ENCODE assay signal across 32 cellular contexts in genomic region chr4:163137581-163137980, GRCh38.
"Had no signal": no experiment of that assay in that cellular context is flagged by ENCODE, and none has a peak within 500 bp of the region (broad histone marks: within the 10 kb centered on the region; RNA-seq: fewer than 3 reads in every experiment).

No MANE protein-coding gene starts in this region.

- H3K4me3 Mint-ChIP-seq: dendritic cell treated with granulocyte-macrophage colony-stimulating factor and Interleukin-4, amounts not matched to agents 40 ng/mL and 50 ng/mL, for 4 days; memory B cell; naive B cell; natural killer cell treated with Interleukin-12 subunit alpha and Interleukin-12 subunit beta and Interleukin-15 and Interleukin-18, amount 100 ng/mL, for 72 hours; neural crest cell; stimulated activated naive CD8-positive, alpha-beta T cell treated with anti-CD3 and anti-CD28 coated beads, Interleukin-15, amount 100 ng/mL, for 72 hours had no signal

- DNase-seq: colonic mucosa; effector memory CD4-positive, alpha-beta T cell; erythroblast; esophagus squamous epithelium; foreskin melanocyte; glutamatergic neuron; heart right ventricle; hippocampal formation; islet precursor cell; kidney glomerular epithelial cell; naive B cell; right lobe of liver; stimulated activated CD4-positive, alpha-beta T cell treated with anti-CD3 and anti-CD28 coated beads, Interleukin-12 subunit alpha, Interleukin-12 subunit beta, amount 100 ng/mL, for 4 hours; stimulated activated CD4-positive, alpha-beta T cell treated with anti-CD3 and anti-CD28 coated beads, Interleukin-1b, Interleukin-23, amount 100 ng/mL, for 48 hours; stimulated activated CD4-positive, alpha-beta T cell treated with anti-CD3 and anti-CD28 coated beads, Interleukin-4, amount 100 ng/mL, for 1 hour; stimulated activated CD8-positive, alpha-beta memory T cell treated with anti-CD3 and anti-CD28 coated beads, Interleukin-4, amount 100 ng/mL, for 48 hours; stimulated activated naive CD4-positive, alpha-beta T cell; stimulated activated naive CD8-positive, alpha-beta T cell treated with anti-CD3 and anti-CD28 coated beads, Interleukin-15, amount 100 ng/mL, for 72 hours; transverse colon; upper lobe of right lung; uterus had no signal

- H3K27ac ChIP-seq: colonic mucosa, esophagus squamous epithelium, heart right ventricle, neutrophil, parathyroid adenoma, prostate gland, right lobe of liver, suprapubic skin, upper lobe of right lung, uterus had no signal

- H3K27me3 Mint-ChIP-seq: dendritic cell treated with granulocyte-macrophage colony-stimulating factor and Interleukin-4, amounts not matched to agents 40 ng/mL and 50 ng/mL, for 4 days; memory B cell; naive B cell; natural killer cell treated with Interleukin-12 subunit alpha and Interleukin-12 subunit beta and Interleukin-15 and Interleukin-18, amount 100 ng/mL, for 72 hours; stimulated activated naive CD8-positive, alpha-beta T cell treated with anti-CD3 and anti-CD28 coated beads, Interleukin-15, amount 100 ng/mL, for 72 hours had no signal

- H3K4me2 ChIP-seq: smooth muscle cell had no signal

- ATAC-seq: heart right ventricle; left lobe of liver; natural killer cell treated with Interleukin-12 subunit alpha and Interleukin-12 subunit beta and Interleukin-15 and Interleukin-18, amount 100 ng/mL, for 72 hours; right lobe of liver; stimulated activated naive CD8-positive, alpha-beta T cell treated with anti-CD3 and anti-CD28 coated beads, Interleukin-15, amount 100 ng/mL, for 72 hours; upper lobe of right lung had no signal

- H3K4me1 ChIP-seq: colonic mucosa, esophagus squamous epithelium, heart right ventricle, parathyroid adenoma, prostate gland, right lobe of liver, suprapubic skin, upper lobe of right lung, uterus had no signal

- H3K36me3 ChIP-seq: colonic mucosa, neutrophil, prostate gland, uterus had no signal

- H3K27ac Mint-ChIP-seq: dendritic cell treated with granulocyte-macrophage colony-stimulating factor and Interleukin-4, amounts not matched to agents 40 ng/mL and 50 ng/mL, for 4 days; memory B cell; naive B cell; natural killer cell treated with Interleukin-12 subunit alpha and Interleukin-12 subunit beta and Interleukin-15 and Interleukin-18, amount 100 ng/mL, for 72 hours had no signal

- H3K79me2 ChIP-seq: parathyroid adenoma had no signal

- H3K27me3 ChIP-seq: colonic mucosa, esophagus squamous epithelium, heart right ventricle, neutrophil, right lobe of liver, suprapubic skin, transverse colon, upper lobe of right lung, uterus had no signal

- H3K4me3 ChIP-seq: colonic mucosa, esophagus squamous epithelium, heart right ventricle, lung, prostate gland, right lobe of liver, smooth muscle cell, suprapubic skin, transverse colon, upper lobe of right lung, uterus had no signal

- H3K4me1 Mint-ChIP-seq: memory B cell; stimulated activated naive CD8-positive, alpha-beta T cell treated with anti-CD3 and anti-CD28 coated beads, Interleukin-15, amount 100 ng/mL, for 72 hours had no signal

- H3K9me3 Mint-ChIP-seq: dendritic cell treated with granulocyte-macrophage colony-stimulating factor and Interleukin-4, amounts not matched to agents 40 ng/mL and 50 ng/mL, for 4 days; memory B cell; naive B cell; natural killer cell treated with Interleukin-12 subunit alpha and Interleukin-12 subunit beta and Interleukin-15 and Interleukin-18, amount 100 ng/mL, for 72 hours; neural crest cell; stimulated activated naive CD8-positive, alpha-beta T cell treated with anti-CD3 and anti-CD28 coated beads, Interleukin-15, amount 100 ng/mL, for 72 hours had no signal

- H2AFZ ChIP-seq: parathyroid adenoma had no signal
